Comparison of ENCODE assay signal across 12 cellular contexts in the genomic region with DNA sequence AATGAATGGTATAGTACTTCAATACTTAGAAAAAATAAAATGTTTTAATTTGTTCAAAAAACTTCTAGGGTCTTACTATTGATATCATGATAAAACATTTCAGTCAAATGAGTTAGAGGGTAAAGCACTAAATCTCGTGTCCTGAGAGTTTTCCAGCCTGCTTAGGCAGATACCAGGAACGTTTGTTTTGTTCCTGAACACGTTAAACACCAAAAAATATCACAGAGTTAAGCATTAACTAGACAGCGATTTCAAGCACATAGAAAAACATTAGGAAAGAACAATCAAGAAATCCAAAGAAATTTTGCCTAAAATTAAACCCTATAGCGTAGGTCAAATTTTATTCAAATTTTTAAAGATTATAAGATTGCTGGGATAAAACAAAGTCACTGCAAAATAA.
DNase-seq lines count a peak whose midpoint lies in the region; ATAC-seq and TF ChIP-seq lines count a peak whose summit lies in the region.
"Had no signal": no experiment of that assay in that cellular context is flagged by ENCODE, and none has a peak within 500 bp of the region (broad histone marks: within the 10 kb centered on the region; RNA-seq: fewer than 3 reads in every experiment).

No MANE protein-coding gene starts in this region.

- no peak overlapping the region for H3K4me3 ChIP-seq in hepatocyte
- no peak overlapping the region for H3K4me3 ChIP-seq in right lobe of liver
- H3K4me3 ChIP-seq in WERI-Rb-1 (ENCODE audit: low read depth, low read length), result no peak overlapping the region
- no peak overlapping the region for H3K4me3 ChIP-seq in right atrium auricular region

- DNase-seq in DMS53 treated with DMSO at 0.1 percent for 48 hours (lab: John Stamatoyannopoulos, UW; ENCODE audit: unreplicated experiment) (peak; percentile 69), hepatocyte (ENCODE audit: low spot score) (no peak), right lobe of liver (no peak), NK-92 (lab: John Stamatoyannopoulos, UW; ENCODE audit: unreplicated experiment) (no peak), WERI-Rb-1 (no peak), right atrium auricular region (ENCODE audit: low spot score) (no peak)
- DNase-seq: CD8-positive, alpha-beta T cell; COR-L47; HCEC 1CT; HFFc6 had no signal

- H4K20me1 ChIP-seq in hepatocyte (ENCODE audit: insufficient read depth, poor library complexity, severe bottlenecking), result no peaks in the 10 kb centered on the region

- ATAC-seq in right lobe of liver (peak; percentile 90 to 93 (median 92)), HG03432 (IDR thresholded peaks at IDR 0.05; ENCODE audit: unreplicated experiment) (no peak)
- ATAC-seq: CD8-positive, alpha-beta T cell had no signal

- TF ChIP-seq CTCF in hepatocyte (IDR thresholded peaks at IDR 0.05; ENCODE audit: poor library complexity) (no peak), right lobe of liver (IDR thresholded peaks at IDR 0.05) (no peak), WERI-Rb-1 (IDR thresholded peaks at IDR 0.05; ENCODE audit: low read depth, low read length) (no peak), right atrium auricular region (IDR thresholded peaks at IDR 0.05) (no peak)

- 56% methylated on average over 5 of the region's 5 CpGs for WGBS in hepatocyte (ENCODE audit: low lambda C conversion rate, missing lambda C conversion rate)
- WGBS in right lobe of liver (ENCODE audit: insufficient coverage, low coverage, low lambda C conversion rate, missing lambda C conversion rate), result 34% methylated on average over 5 of the region's 5 CpGs

- no peaks in the 10 kb centered on the region for H3K9me2 ChIP-seq in hepatocyte (replicated peaks; ENCODE audit: insufficient read depth)

- H3K27me3 ChIP-seq in hepatocyte (no peaks in the 10 kb centered on the region), right lobe of liver (no peaks in the 10 kb centered on the region), WERI-Rb-1 (ENCODE audit: insufficient read depth, low read depth, severe bottlenecking) (no peaks in the 10 kb centered on the region), right atrium auricular region (no peaks in the 10 kb centered on the region)

- H3K4me1 ChIP-seq in hepatocyte (ENCODE audit: insufficient read depth) (peaks cover 3% of the 10 kb centered on the region), right lobe of liver (peaks cover 0 to 13% (median 3%) of the 10 kb centered on the region in 4 donors), right atrium auricular region (no peaks in the 10 kb centered on the region)

- H2AFZ ChIP-seq in hepatocyte, result no peak overlapping the region

- H3K4me2 ChIP-seq in hepatocyte, result peak overlapping the region; percentile 23

- TF ChIP-seq POLR2A in right lobe of liver (IDR thresholded peaks at IDR 0.05), result peak; percentile 17

- no peaks in the 10 kb centered on the region for H3K79me2 ChIP-seq in hepatocyte

- H3K36me3 ChIP-seq in hepatocyte (replicated peaks; ENCODE audit: insufficient read depth, low read depth) (no peaks in the 10 kb centered on the region), right lobe of liver (no peaks in the 10 kb centered on the region), WERI-Rb-1 (no peaks in the 10 kb centered on the region), right atrium auricular region (no peaks in the 10 kb centered on the region)

- intact Hi-C loops in right lobe of liver (cut with DNase I), result no loop called here

- H3K27ac ChIP-seq in hepatocyte (no peak overlapping the region), right lobe of liver (peak overlapping the region; percentile 41 to 80 (median 74)), WERI-Rb-1 (no peak overlapping the region), right atrium auricular region (no peak overlapping the region)
- H3K27ac ChIP-seq: HL-60 had no signal

- H3K9me3 ChIP-seq in hepatocyte (ENCODE audit: low read depth) (no peaks in the 10 kb centered on the region), right lobe of liver (no peaks in the 10 kb centered on the region), WERI-Rb-1 (ENCODE audit: severe bottlenecking) (no peaks in the 10 kb centered on the region), right atrium auricular region (no peaks in the 10 kb centered on the region)

Comparison
In these comparisons a context has a peak if more than half of its experiments do, and no peak if none do; other contexts are left out.
1. H3K27ac ChIP-seq: peak in right lobe of liver (3 of 3); none in hepatocyte (single experiment), WERI-Rb-1 (single experiment) and right atrium auricular region (0 of 2).